11 cellular contexts compared by ENCODE assay signal in the genomic region with DNA sequence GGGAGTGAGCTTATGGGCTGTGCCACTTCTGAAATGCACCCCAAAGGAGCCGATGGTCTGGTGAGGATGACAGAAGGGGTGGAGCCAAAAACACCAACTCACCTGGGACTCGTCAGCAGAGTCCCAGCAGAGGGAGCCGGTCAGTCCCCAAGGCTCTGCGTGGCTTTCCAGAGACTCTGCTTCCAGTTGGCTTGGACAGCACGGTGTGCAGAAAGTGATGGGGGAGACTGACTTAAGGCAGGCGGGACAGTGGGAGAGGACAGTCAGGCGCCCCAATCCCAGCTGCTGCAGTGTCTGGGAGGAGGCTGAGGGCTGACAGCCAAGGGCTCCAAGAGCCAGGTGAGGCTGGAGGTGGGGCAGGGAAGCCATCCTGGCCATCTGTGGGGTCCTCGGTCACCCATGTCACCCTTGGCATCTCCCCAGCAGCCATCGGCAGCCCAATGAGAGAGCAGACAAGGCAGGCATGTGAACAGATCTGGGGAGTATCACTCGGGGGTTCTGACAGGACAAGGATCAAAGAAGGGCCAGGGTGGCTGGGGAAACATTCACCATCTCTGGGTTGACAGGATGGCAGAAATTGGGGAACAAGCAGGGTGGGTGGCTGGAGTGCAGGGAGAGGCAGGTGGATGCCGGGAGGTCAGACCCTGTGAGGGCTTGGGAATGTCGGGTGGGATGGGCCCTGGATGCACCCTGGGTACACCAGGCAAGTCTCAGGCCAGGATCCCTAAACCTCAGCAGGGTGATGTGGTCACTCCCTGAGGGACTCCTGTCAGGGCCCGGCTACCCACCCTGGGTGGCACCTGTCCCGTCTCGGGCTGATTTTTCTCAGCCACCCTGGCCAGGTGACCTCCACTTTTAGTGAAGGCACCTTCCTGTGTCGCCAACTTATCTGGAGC. TPM values are rescaled to one million over a fixed set of nuclear protein-coding genes. Genes with fewer than 3 reads are reported as not detected.
DNase-seq lines count a peak whose midpoint lies in the region; FAIRE-seq and TF ChIP-seq lines count a peak whose summit lies in the region.
"Had no signal": no experiment of that assay in that cellular context is flagged by ENCODE, and none has a peak within 500 bp of the region (broad histone marks: within the 10 kb centered on the region; RNA-seq: fewer than 3 reads in every experiment).

No MANE protein-coding gene starts in this region.

- POLR2A ChIA-PET in activated CD4-positive, alpha-beta T cell treated with anti-CD3 and anti-CD28 coated beads, Interleukin-2, amount 10 ng/mL, durations not matched to agents 7 days and 5 days (lab: Charles Lee) = no interaction called here

- peaks cover 13% of the 10 kb centered on the region for H3K9me3 Mint-ChIP-seq in activated CD4-positive, alpha-beta T cell treated with anti-CD3 and anti-CD28 coated beads, Interleukin-2, amount 10 ng/mL, durations not matched to agents 7 days and 5 days
- peaks cover 9% of the 10 kb centered on the region for H3K9me3 Mint-ChIP-seq in endodermal cell

- CTCF ChIA-PET in activated CD4-positive, alpha-beta T cell treated with anti-CD3 and anti-CD28 coated beads, Interleukin-2, amount 10 ng/mL, durations not matched to agents 7 days and 5 days (lab: Charles Lee) = no interaction called here

- no peak overlapping the region for H3K27ac ChIP-seq in endodermal cell (ENCODE audit: low read depth, low read length)
- no peak overlapping the region for H3K27ac ChIP-seq in small intestine (ENCODE audit: low read depth in 1 of 2, low read length in 1 of 2)

- no peaks in the 10 kb centered on the region for H3K27me3 ChIP-seq in endodermal cell (ENCODE audit: control insufficient read depth, insufficient read depth, low read length, poor library complexity, severe bottlenecking)
- no peaks in the 10 kb centered on the region for H3K27me3 ChIP-seq in small intestine (ENCODE audit: control insufficient read depth in 2 of 2, insufficient read depth in 2 of 2, low read length in 2 of 2)

- H3K4me1 ChIP-seq in endodermal cell (ENCODE audit: control insufficient read depth, insufficient read depth, low read length) (no peaks in the 10 kb centered on the region), small intestine (ENCODE audit: control insufficient read depth in 2 of 2, insufficient read depth in 1 of 2, low read depth in 1 of 2, low read length in 1 of 2) (no peaks in the 10 kb centered on the region)

- peak; percentile 73 for TF ChIP-seq CTCF in endodermal cell (conservative IDR thresholded peaks at IDR 0.05)

- H3K4me3 Mint-ChIP-seq in activated CD4-positive, alpha-beta T cell treated with anti-CD3 and anti-CD28 coated beads, Interleukin-2, amount 10 ng/mL, durations not matched to agents 7 days and 5 days = no peak overlapping the region
- no peak overlapping the region for H3K4me3 Mint-ChIP-seq in endodermal cell

- FAIRE-seq in small intestine (lab: Jason Lieb, UNC) = no peak

- no peak overlapping the region for H3K4me3 ChIP-seq in endodermal cell (ENCODE audit: low read length)
- H3K4me3 ChIP-seq in small intestine (ENCODE audit: low read depth in 1 of 2, low read length in 2 of 2) = no peak overlapping the region

- H3K4me1 Mint-ChIP-seq in activated CD4-positive, alpha-beta T cell treated with anti-CD3 and anti-CD28 coated beads, Interleukin-2, amount 10 ng/mL, durations not matched to agents 7 days and 5 days = peaks cover 33% of the 10 kb centered on the region
- no peaks in the 10 kb centered on the region for H3K4me1 Mint-ChIP-seq in endodermal cell

- H3K27ac Mint-ChIP-seq in activated CD4-positive, alpha-beta T cell treated with anti-CD3 and anti-CD28 coated beads, Interleukin-2, amount 10 ng/mL, durations not matched to agents 7 days and 5 days = peak overlapping the region; percentile 33
- no peak overlapping the region for H3K27ac Mint-ChIP-seq in endodermal cell
- H3K27ac Mint-ChIP-seq: activated T-helper 2 cell treated with anti-CD3 and anti-CD28 coated beads, Interferon-gamma antibody, Interleukin-2, Interleukin-4, amounts not matched to agents 10 μg/mL and 5 μg/mL and 100 μg/mL, durations not matched to agents 14 hours and 24 hours and 36 hours had no signal

- no peak overlapping the region for H3K9ac ChIP-seq in endodermal cell (ENCODE audit: extremely low read depth, low read length, poor library complexity, severe bottlenecking)

- WGBS in endodermal cell (ENCODE audit: insufficient coverage in 1 of 2, insufficient read length in 1 of 2), 2 experiments = 70 to 85% methylated on average over 5 to 16 of the region's 16 CpGs
- WGBS in small intestine, 3 donors = 49 to 64% (median 51%) methylated on average over 16 of the region's 16 CpGs

- H3K27me3 Mint-ChIP-seq in activated CD4-positive, alpha-beta T cell treated with anti-CD3 and anti-CD28 coated beads, Interleukin-2, amount 10 ng/mL, durations not matched to agents 7 days and 5 days = no peaks in the 10 kb centered on the region
- peaks cover 7% of the 10 kb centered on the region for H3K27me3 Mint-ChIP-seq in endodermal cell (ENCODE audit: insufficient read depth)

- no peaks in the 10 kb centered on the region for H3K36me3 ChIP-seq in endodermal cell (ENCODE audit: control insufficient read depth, insufficient read depth, low read length)
- H3K36me3 ChIP-seq in small intestine (ENCODE audit: control insufficient read depth in 2 of 2, insufficient read depth in 2 of 2, low read length in 2 of 2) = no peaks in the 10 kb centered on the region

- H3K36me3 Mint-ChIP-seq in activated CD4-positive, alpha-beta T cell treated with anti-CD3 and anti-CD28 coated beads, Interleukin-2, amount 10 ng/mL, durations not matched to agents 7 days and 5 days (ENCODE audit: low read depth) = peaks cover 9% of the 10 kb centered on the region
- no peaks in the 10 kb centered on the region for H3K36me3 Mint-ChIP-seq in endodermal cell (ENCODE audit: low read depth)

- H3K9me3 ChIP-seq in endodermal cell (ENCODE audit: control insufficient read depth, low read length) (peaks cover 7% of the 10 kb centered on the region), small intestine (ENCODE audit: control insufficient read depth, low read depth) (no peaks in the 10 kb centered on the region)

- no peak for DNase-seq in activated CD4-positive, alpha-beta T cell treated with anti-CD3 and anti-CD28 coated beads, Interleukin-2, amount 10 ng/mL, durations not matched to agents 7 days and 5 days
- no peak for DNase-seq in activated CD4-positive, alpha-beta T cell treated with anti-CD3 and anti-CD28 coated beads for 4 hours
- DNase-seq in NCI-H510A (lab: John Stamatoyannopoulos, UW) = peak; percentile 24
- peak; percentile 89 for DNase-seq in endodermal cell
- peak; percentile 54 for DNase-seq in small intestine
- DNase-seq in AG08396 (ENCODE audit: low spot score) = no peak
- no peak for DNase-seq in OCI-M2 (lab: John Stamatoyannopoulos, UW; ENCODE audit: unreplicated experiment)
- no peak for DNase-seq in inferior parietal cortex (ENCODE audit: extremely low spot score)
- DNase-seq: hippocampal formation; NK-92 treated with Interleukin-12 subunit alpha and Interleukin-12 subunit beta, amount 100 ng/mL, for 24 hours had no signal

RNA-seq across cellular contexts. Expression of gene KRTAP17-1, which starts 8.9 kb away (rescaled TPM):
- total RNA-seq in activated CD4-positive, alpha-beta T cell treated with anti-CD3 and anti-CD28 coated beads, Interleukin-2, amount 10 ng/mL, durations not matched to agents 7 days and 5 days = not detected
- under 1 TPM; 0.46 to 0.48 TPM for total RNA-seq in endodermal cell
- polyA plus RNA-seq in endodermal cell (2013, experiment 1 of 2) = not detected
- polyA plus RNA-seq in endodermal cell (2013, experiment 2 of 2) = not detected
- polyA plus RNA-seq in small intestine = not detected
- total RNA-seq: activated T-helper 2 cell treated with anti-CD3 and anti-CD28 coated beads, Interferon-gamma antibody, Interleukin-2, Interleukin-4, amounts not matched to agents 10 μg/mL and 5 μg/mL and 100 μg/mL, durations not matched to agents 14 hours and 24 hours and 36 hours had no signal

RNA-seq across cellular contexts. Expression of gene KRTAP16-1, which starts 15.3 kb away (rescaled TPM):
- total RNA-seq in activated CD4-positive, alpha-beta T cell treated with anti-CD3 and anti-CD28 coated beads, Interleukin-2, amount 10 ng/mL, durations not matched to agents 7 days and 5 days = under 1 TPM in 1 of 2 experiments, not detected in 1; 0.12 TPM
- not detected for total RNA-seq in endodermal cell
- polyA plus RNA-seq in endodermal cell (2013, experiment 1 of 2) = not detected
- polyA plus RNA-seq in endodermal cell (2013, experiment 2 of 2) = not detected
- polyA plus RNA-seq in small intestine = not detected
- total RNA-seq: activated T-helper 2 cell treated with anti-CD3 and anti-CD28 coated beads, Interferon-gamma antibody, Interleukin-2, Interleukin-4, amounts not matched to agents 10 μg/mL and 5 μg/mL and 100 μg/mL, durations not matched to agents 14 hours and 24 hours and 36 hours had no signal

RNA-seq across cellular contexts. Expression of gene KRTAP29-1, which starts 21.8 kb away (rescaled TPM):
- not detected for total RNA-seq in activated CD4-positive, alpha-beta T cell treated with anti-CD3 and anti-CD28 coated beads, Interleukin-2, amount 10 ng/mL, durations not matched to agents 7 days and 5 days
- total RNA-seq in endodermal cell = not detected
- polyA plus RNA-seq in endodermal cell (2013, experiment 1 of 2) = not detected
- not detected for polyA plus RNA-seq in endodermal cell (2013, experiment 2 of 2)
- not detected for polyA plus RNA-seq in small intestine
- total RNA-seq: activated T-helper 2 cell treated with anti-CD3 and anti-CD28 coated beads, Interferon-gamma antibody, Interleukin-2, Interleukin-4, amounts not matched to agents 10 μg/mL and 5 μg/mL and 100 μg/mL, durations not matched to agents 14 hours and 24 hours and 36 hours had no signal

RNA-seq across cellular contexts. Expression of gene KRT33A, which starts 26.2 kb away (rescaled TPM):
- not detected for total RNA-seq in activated CD4-positive, alpha-beta T cell treated with anti-CD3 and anti-CD28 coated beads, Interleukin-2, amount 10 ng/mL, durations not matched to agents 7 days and 5 days
- total RNA-seq in endodermal cell = not detected
- not detected for polyA plus RNA-seq in endodermal cell (2013, experiment 1 of 2)
- polyA plus RNA-seq in endodermal cell (2013, experiment 2 of 2) = not detected
- not detected for polyA plus RNA-seq in small intestine
- total RNA-seq: activated T-helper 2 cell treated with anti-CD3 and anti-CD28 coated beads, Interferon-gamma antibody, Interleukin-2, Interleukin-4, amounts not matched to agents 10 μg/mL and 5 μg/mL and 100 μg/mL, durations not matched to agents 14 hours and 24 hours and 36 hours had no signal

RNA-seq across cellular contexts. Expression of gene KRT33B, which starts 45.2 kb away (rescaled TPM):
- total RNA-seq in activated CD4-positive, alpha-beta T cell treated with anti-CD3 and anti-CD28 coated beads, Interleukin-2, amount 10 ng/mL, durations not matched to agents 7 days and 5 days = not detected
- total RNA-seq in endodermal cell = not detected
- polyA plus RNA-seq in endodermal cell (2013, experiment 1 of 2) = not detected
- polyA plus RNA-seq in endodermal cell (2013, experiment 2 of 2) = not detected
- polyA plus RNA-seq in small intestine = not detected
- total RNA-seq: activated T-helper 2 cell treated with anti-CD3 and anti-CD28 coated beads, Interferon-gamma antibody, Interleukin-2, Interleukin-4, amounts not matched to agents 10 μg/mL and 5 μg/mL and 100 μg/mL, durations not matched to agents 14 hours and 24 hours and 36 hours had no signal

Comparison
In these comparisons a context has a peak if more than half of its experiments do, and no peak if none do; other contexts are left out.
1. DNase-seq: peak in NCI-H510A (single experiment), endodermal cell (single experiment) and small intestine (single experiment); none in activated CD4-positive, alpha-beta T cell treated with anti-CD3 and anti-CD28 coated beads, Interleukin-2, amount 10 ng/mL, durations not matched to agents 7 days and 5 days (single experiment), activated CD4-positive, alpha-beta T cell treated with anti-CD3 and anti-CD28 coated beads for 4 hours (0 of 2), AG08396 (single experiment), OCI-M2 (single experiment) and inferior parietal cortex (single experiment).